32 cellular contexts compared by ENCODE assay signal in genomic region chr14:88277205-88277604, GRCh38. TPM values are rescaled to one million over a fixed set of nuclear protein-coding genes. Genes with fewer than 3 reads are reported as not detected.
"Had no signal": no experiment of that assay in that cellular context is flagged by ENCODE, and none has a peak within 500 bp of the region (broad histone marks: within the 10 kb centered on the region; RNA-seq: fewer than 3 reads in every experiment).

No MANE protein-coding gene starts in this region.

- H3K4me1 ChIP-seq: esophagus muscularis mucosa, gastroesophageal sphincter, heart left ventricle, left lung, parathyroid adenoma, suprapubic skin, transverse colon, upper lobe of right lung, vagina had no signal

- H3K4me2 ChIP-seq: hepatocyte, neural progenitor cell, smooth muscle cell had no signal

- ATAC-seq: foreskin keratinocyte; gastroesophageal sphincter; heart left ventricle; left cardiac atrium; left lung; mucosa of descending colon; natural killer cell treated with Interleukin-12 subunit alpha and Interleukin-12 subunit beta and Interleukin-15 and Interleukin-18, amount 100 ng/mL, for 72 hours; sciatic nerve; stimulated activated naive CD8-positive, alpha-beta T cell treated with anti-CD3 and anti-CD28 coated beads, Interleukin-15, amount 100 ng/mL, for 72 hours; upper lobe of right lung had no signal

- H3K36me3 ChIP-seq: esophagus muscularis mucosa, gastroesophageal sphincter, heart left ventricle, left lung, neural progenitor cell, suprapubic skin, transverse colon, upper lobe of right lung, vagina had no signal

- H2AFZ ChIP-seq: hepatocyte, neural progenitor cell, parathyroid adenoma had no signal

- FAIRE-seq: endothelial cell of umbilical vein, islet of Langerhans had no signal

- DNase-seq: dermis blood vessel endothelial cell; effector memory CD4-positive, alpha-beta T cell; foreskin keratinocyte; heart left ventricle; left cardiac atrium; left lung; mesenchymal stem cell; mucosa of descending colon; naive B cell; stimulated activated CD4-positive, alpha-beta T cell treated with anti-CD3 and anti-CD28 coated beads, Interleukin-12 subunit alpha, Interleukin-12 subunit beta, amount 100 ng/mL, for 4 hours; stimulated activated CD4-positive, alpha-beta T cell treated with anti-CD3 and anti-CD28 coated beads, Interleukin-1b, Interleukin-23, amount 100 ng/mL, for 48 hours; stimulated activated CD4-positive, alpha-beta T cell treated with anti-CD3 and anti-CD28 coated beads, Interleukin-4, amount 100 ng/mL, for 1 hour; stimulated activated CD8-positive, alpha-beta memory T cell treated with anti-CD3 and anti-CD28 coated beads, Interleukin-4, amount 100 ng/mL, for 48 hours; stimulated activated naive CD4-positive, alpha-beta T cell; stimulated activated naive CD8-positive, alpha-beta T cell treated with anti-CD3 and anti-CD28 coated beads, Interleukin-15, amount 100 ng/mL, for 72 hours; transverse colon; upper lobe of right lung had no signal

- H3K27me3 ChIP-seq: foreskin keratinocyte, hepatocyte, neural progenitor cell, suprapubic skin, transverse colon, upper lobe of right lung, vagina had no signal

- H3K79me2 ChIP-seq: hepatocyte, parathyroid adenoma had no signal

- H3K27ac ChIP-seq: esophagus muscularis mucosa, foreskin keratinocyte, gastroesophageal sphincter, heart left ventricle, hepatocyte, left lung, neural progenitor cell, parathyroid adenoma, suprapubic skin, transverse colon, upper lobe of right lung, vagina had no signal

- H3K4me3 ChIP-seq: esophagus muscularis mucosa, gastroesophageal sphincter, heart left ventricle, hepatocyte, left lung, mucosa of descending colon, neural progenitor cell, smooth muscle cell, suprapubic skin, transverse colon, upper lobe of right lung, vagina had no signal

- H3K9ac ChIP-seq: neural progenitor cell, parathyroid adenoma had no signal

- H3K9me3 ChIP-seq: esophagus muscularis mucosa, gastroesophageal sphincter, heart left ventricle, left lung, mucosa of descending colon, suprapubic skin, transverse colon, upper lobe of right lung, vagina had no signal

RNA-seq across cellular contexts. Expression of gene KCNK10, which starts 45.9 kb away (rescaled TPM):
- total RNA-seq: dermis blood vessel endothelial cell; endothelial cell of umbilical vein; fibroblast of lung; left cardiac atrium; left lung; lung microvascular endothelial cell; mesothelial cell of epicardium; natural killer cell treated with Interleukin-12 subunit alpha and Interleukin-12 subunit beta and Interleukin-15 and Interleukin-18, amount 100 ng/mL, for 72 hours; sciatic nerve; smooth muscle cell had no signal
- polyA plus RNA-seq: endothelial cell of umbilical vein, fibroblast of lung, smooth muscle cell had no signal
